ENCODE assay signal across 1 cellular context in genomic region chr6:166375013-166375412, GRCh38.
TF ChIP-seq lines count a peak whose summit lies in the region.

No MANE protein-coding gene starts in this region.

TF ChIP-seq in GM23338, 12 proteins besides CTCF, POLR2A, EP300 and RAD21 (continued from another document):
- TF ChIP-seq REST (IDR thresholded peaks at IDR 0.05; ENCODE audit: unreplicated experiment) (no peak), EZH2 (IDR thresholded peaks at IDR 0.05; ENCODE audit: low read depth, unreplicated experiment) (no peak), EZH2phosphoT487 (IDR thresholded peaks at IDR 0.05; ENCODE audit: unreplicated experiment) (no peak), ETS1 (IDR thresholded peaks at IDR 0.05) (no peak), JUNB (IDR thresholded peaks at IDR 0.05; ENCODE audit: unreplicated experiment) (no peak), CREB1 (CRISPR knock-in tag; IDR thresholded peaks at IDR 0.05; ENCODE audit: low read depth) (no peak), STAT1 (IDR thresholded peaks at IDR 0.05; ENCODE audit: unreplicated experiment) (no peak), NANOG (IDR thresholded peaks at IDR 0.05; ENCODE audit: borderline replicate concordance) (no peak)
